9 cellular contexts compared by ENCODE assay signal in the genomic region with DNA sequence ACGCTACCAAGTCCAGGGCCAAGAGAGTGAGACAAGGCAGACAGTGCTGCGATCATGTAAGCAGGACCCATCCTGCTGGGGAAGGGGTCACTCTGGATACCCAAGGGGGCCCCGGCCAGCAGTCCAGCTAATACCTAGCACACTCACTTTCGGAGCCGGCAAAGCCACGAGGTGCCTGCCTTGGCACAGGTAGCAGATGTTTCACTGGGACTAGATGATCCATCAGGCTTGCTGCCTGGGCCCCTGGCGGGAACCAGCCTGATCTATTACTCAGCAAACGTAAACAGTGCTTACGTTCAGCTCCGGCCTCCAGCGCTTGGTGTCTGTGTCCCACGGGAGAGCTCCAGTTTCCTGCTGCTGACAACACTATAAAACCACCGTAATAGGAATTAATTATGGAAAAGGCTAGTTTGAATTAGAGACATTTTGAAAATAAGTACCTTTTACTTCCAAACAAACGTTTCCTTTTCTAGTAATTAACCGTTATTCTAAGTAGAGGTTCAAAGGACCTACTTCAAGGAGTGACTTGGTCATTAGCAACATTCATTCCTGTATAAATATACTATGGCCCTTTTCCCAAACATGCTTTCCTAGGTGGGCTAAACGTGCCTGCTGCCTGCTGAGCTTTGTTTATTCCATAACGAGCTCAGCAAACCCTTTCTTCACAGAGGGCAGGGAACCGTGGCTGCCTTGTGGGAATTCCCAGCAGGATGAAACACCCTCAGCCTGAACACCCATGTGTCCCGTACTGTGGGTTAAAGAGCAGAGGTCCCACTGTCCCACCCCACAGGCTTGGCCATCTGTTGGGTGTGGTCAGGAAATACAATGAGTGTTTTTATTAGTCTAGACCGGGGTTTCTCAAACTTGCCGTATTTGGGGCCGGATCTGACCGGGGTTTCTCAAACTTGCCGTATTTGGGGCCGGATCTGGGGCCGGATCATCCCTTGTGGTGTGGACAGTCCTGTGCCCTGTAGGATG. TPM values are rescaled to one million over a fixed set of nuclear protein-coding genes. Genes with fewer than 3 reads are reported as not detected.
DNase-seq lines count a peak whose midpoint lies in the region; ATAC-seq and TF ChIP-seq lines count a peak whose summit lies in the region.
"Had no signal": no experiment of that assay in that cellular context is flagged by ENCODE, and none has a peak within 500 bp of the region (broad histone marks: within the 10 kb centered on the region; RNA-seq: fewer than 3 reads in every experiment).

No MANE protein-coding gene starts in this region.

- no peaks in the 10 kb centered on the region for H3K9me3 ChIP-seq in SJCRH30 (replicated peaks)
- no peaks in the 10 kb centered on the region for H3K9me3 ChIP-seq in hepatocyte (ENCODE audit: low read depth)
- no peaks in the 10 kb centered on the region for H3K9me3 ChIP-seq in effector memory CD4-positive, alpha-beta T cell (ENCODE audit: control insufficient read depth, low read length)
- H3K9me3 ChIP-seq in ovary, result no peaks in the 10 kb centered on the region

- H3K27me3 Mint-ChIP-seq in type B pancreatic cell, result no peaks in the 10 kb centered on the region
- no peaks in the 10 kb centered on the region for H3K27me3 Mint-ChIP-seq in activated T-cell treated with anti-CD3 and anti-CD28 coated beads, Interleukin-2, amount 50 U/mL, for 72 hours (ENCODE audit: low read depth)

- H2AFZ ChIP-seq in hepatocyte, result no peak overlapping the region

- intact Hi-C loops in ovary (cut with DNase I), result no loop called here

- WGBS in hepatocyte (ENCODE audit: low lambda C conversion rate, missing lambda C conversion rate), result 43% methylated on average over 26 of the region's 26 CpGs
- WGBS in ovary, 3 donors, result 68 to 72% (median 71%) methylated on average over 26 of the region's 26 CpGs

- H3K9me2 ChIP-seq in hepatocyte (replicated peaks; ENCODE audit: insufficient read depth), result no peaks in the 10 kb centered on the region

- peaks cover 39% of the 10 kb centered on the region for H3K4me1 Mint-ChIP-seq in type B pancreatic cell (ENCODE audit: unreplicated experiment)
- H3K4me1 Mint-ChIP-seq in activated T-cell treated with anti-CD3 and anti-CD28 coated beads, Interleukin-2, amount 50 U/mL, for 72 hours (ENCODE audit: low read depth), result peaks cover 4% of the 10 kb centered on the region
- H3K4me1 Mint-ChIP-seq: B cell had no signal

- TF ChIP-seq POLR2A in ovary (IDR thresholded peaks at IDR 0.05), result no peak

- H4K20me1 ChIP-seq in hepatocyte (ENCODE audit: insufficient read depth, poor library complexity, severe bottlenecking), result peaks cover 4% of the 10 kb centered on the region

- H3K27ac Mint-ChIP-seq in type B pancreatic cell, result peak overlapping the region; percentile 41
- H3K27ac Mint-ChIP-seq in activated T-cell treated with anti-CD3 and anti-CD28 coated beads, Interleukin-2, amount 50 U/mL, for 72 hours, result no peak overlapping the region
- H3K27ac Mint-ChIP-seq: B cell had no signal

- H3K27me3 ChIP-seq in SJCRH30 (no peaks in the 10 kb centered on the region), hepatocyte (no peaks in the 10 kb centered on the region), ovary (no peaks in the 10 kb centered on the region)
- no peaks in the 10 kb centered on the region for H3K27me3 ChIP-seq in effector memory CD4-positive, alpha-beta T cell (replicated peaks; ENCODE audit: control insufficient read depth, insufficient read depth, low read length, poor library complexity, severe bottlenecking)

- DNase-seq in NCI-H2196 (lab: John Stamatoyannopoulos, UW; ENCODE audit: unreplicated experiment), result peak; percentile 23
- no peak for DNase-seq in NCI-H2196 treated with DMSO at 0.1 percent for 48 hours (lab: John Stamatoyannopoulos, UW; ENCODE audit: unreplicated experiment)
- DNase-seq in SJCRH30, result peak; percentile 40 to 58
- DNase-seq in hepatocyte (ENCODE audit: low spot score), result peak; percentile 72
- no peak for DNase-seq in type B pancreatic cell (ENCODE audit: extremely low spot score, unreplicated experiment)
- DNase-seq in activated T-cell treated with anti-CD3 and anti-CD28 coated beads, Interleukin-2, amount 50 U/mL, for 72 hours, result no peak
- DNase-seq in effector memory CD4-positive, alpha-beta T cell, result no peak
- DNase-seq in ovary, result no peak

- H3K79me2 ChIP-seq in hepatocyte, result peaks cover 55% of the 10 kb centered on the region

- no peak for TF ChIP-seq CTCF in hepatocyte (IDR thresholded peaks at IDR 0.05; ENCODE audit: poor library complexity)
- TF ChIP-seq CTCF in type B pancreatic cell (conservative IDR thresholded peaks at IDR 0.05), result no peak
- no peak for TF ChIP-seq CTCF in ovary (IDR thresholded peaks at IDR 0.05)

- peaks cover 10% of the 10 kb centered on the region for H3K9me3 Mint-ChIP-seq in type B pancreatic cell
- H3K9me3 Mint-ChIP-seq in activated T-cell treated with anti-CD3 and anti-CD28 coated beads, Interleukin-2, amount 50 U/mL, for 72 hours, result no peaks in the 10 kb centered on the region

- peak overlapping the region; percentile 7; the same call in 1 of the 2 replicates for H3K27ac ChIP-seq in SJCRH30
- H3K27ac ChIP-seq in hepatocyte, result peak overlapping the region; percentile 63
- H3K27ac ChIP-seq in effector memory CD4-positive, alpha-beta T cell (ENCODE audit: insufficient read depth, low read length, poor library complexity, severe bottlenecking), result no peak overlapping the region
- no peak overlapping the region for H3K27ac ChIP-seq in ovary

- TF ChIP-seq EP300 in ovary (IDR thresholded peaks at IDR 0.05), result no peak

- no peak for ATAC-seq in activated T-cell treated with anti-CD3 and anti-CD28 coated beads, Interleukin-2, amount 50 U/mL, for 72 hours (replicated peaks in 1 of 2)

- H3K36me3 ChIP-seq in SJCRH30, result no peaks in the 10 kb centered on the region
- H3K36me3 ChIP-seq in hepatocyte (replicated peaks; ENCODE audit: insufficient read depth, low read depth), result no peaks in the 10 kb centered on the region
- no peaks in the 10 kb centered on the region for H3K36me3 ChIP-seq in effector memory CD4-positive, alpha-beta T cell (ENCODE audit: control insufficient read depth, insufficient read depth, low read length)
- no peaks in the 10 kb centered on the region for H3K36me3 ChIP-seq in ovary

- H3K4me1 ChIP-seq in SJCRH30 (peaks cover 4% of the 10 kb centered on the region; the same call in 1 of the 2 replicates), hepatocyte (ENCODE audit: insufficient read depth) (peaks cover 20% of the 10 kb centered on the region), ovary (ENCODE audit: insufficient read depth) (no peaks in the 10 kb centered on the region)
- H3K4me1 ChIP-seq in effector memory CD4-positive, alpha-beta T cell (ENCODE audit: control insufficient read depth, insufficient read depth, low read length, poor library complexity, severe bottlenecking), result no peaks in the 10 kb centered on the region

- H3K36me3 Mint-ChIP-seq in type B pancreatic cell, result peaks cover 31% of the 10 kb centered on the region
- H3K36me3 Mint-ChIP-seq in activated T-cell treated with anti-CD3 and anti-CD28 coated beads, Interleukin-2, amount 50 U/mL, for 72 hours (ENCODE audit: insufficient read depth in 2 of 2), result no peaks in the 10 kb centered on the region

- no peak overlapping the region for H3K4me3 Mint-ChIP-seq in type B pancreatic cell
- no peak overlapping the region for H3K4me3 Mint-ChIP-seq in activated T-cell treated with anti-CD3 and anti-CD28 coated beads, Interleukin-2, amount 50 U/mL, for 72 hours
- H3K4me3 Mint-ChIP-seq: B cell had no signal

- H3K4me3 ChIP-seq in SJCRH30 (0 out of 2 replicates have a peak overlapping the region, but pooled peaks have one; percentile 12), hepatocyte (no peak overlapping the region), ovary (no peak overlapping the region)
- H3K4me3 ChIP-seq in effector memory CD4-positive, alpha-beta T cell (ENCODE audit: insufficient read depth, low read depth, low read length, poor library complexity, severe bottlenecking), result no peak overlapping the region

- peak overlapping the region; percentile 41 for H3K4me2 ChIP-seq in hepatocyte

RNA-seq across cellular contexts. Expression of a gene that starts 18.4 kb away (rescaled TPM):
- total RNA-seq in SJCRH30 (2014; rRNA removed; shearing (Covaris generic)), result 0.43 and 0.81 TPM in 2 replicates
- total RNA-seq in hepatocyte (14.0 and 14.8 TPM in 2 replicates), type B pancreatic cell (ENCODE audit: low replicate concordance) (36.6 and 52.7 TPM in 2 replicates), ovary (10 to 100 TPM in 1 of 7 donors, 1 to 10 TPM in 6; 3.7 to 31.0 (median 6.9) TPM)
- polyA plus RNA-seq in hepatocyte (13.1 and 14.3 TPM in 2 replicates), ovary (1 to 10 TPM; 2.3 to 4.2 TPM)
- 1 to 10 TPM; 1.5 to 2.0 TPM for total RNA-seq in activated T-cell treated with anti-CD3 and anti-CD28 coated beads, Interleukin-2, amount 50 U/mL, for 72 hours

Comparison
In these comparisons a context has a peak if more than half of its experiments do, and no peak if none do; other contexts are left out.
1. DNase-seq: peak in NCI-H2196 (single experiment), SJCRH30 (2 of 2) and hepatocyte (single experiment); none in NCI-H2196 treated with DMSO at 0.1 percent for 48 hours (single experiment), type B pancreatic cell (single experiment), activated T-cell treated with anti-CD3 and anti-CD28 coated beads, Interleukin-2, amount 50 U/mL, for 72 hours (0 of 2), effector memory CD4-positive, alpha-beta T cell (0 of 3) and ovary (0 of 5).
2. H3K27ac ChIP-seq: peak in SJCRH30 (single experiment) and hepatocyte (single experiment); none in effector memory CD4-positive, alpha-beta T cell (single experiment) and ovary (0 of 2).